Comparison of ENCODE assay signal across 13 cellular contexts in genomic region chr2:204491528-204491927, GRCh38. TPM values are rescaled to one million over a fixed set of nuclear protein-coding genes. Genes with fewer than 3 reads are reported as not detected.
DNase-seq lines count a peak whose midpoint lies in the region; ATAC-seq and TF ChIP-seq lines count a peak whose summit lies in the region.
"Had no signal": no experiment of that assay in that cellular context is flagged by ENCODE, and none has a peak within 500 bp of the region (broad histone marks: within the 10 kb centered on the region; RNA-seq: fewer than 3 reads in every experiment).

No MANE protein-coding gene starts in this region.

- H2AFZ ChIP-seq in Karpas-422 (ENCODE audit: low read length): no peak overlapping the region

- H3K79me2 ChIP-seq in Karpas-422 (ENCODE audit: low read length): no peaks in the 10 kb centered on the region

- no peak overlapping the region for H3K9ac ChIP-seq in Karpas-422 (ENCODE audit: low read length)

- ATAC-seq in HG03354 (IDR thresholded peaks at IDR 0.05; ENCODE audit: poor library complexity, severe bottlenecking, unreplicated experiment) (no peak), left ventricle myocardium superior (no peak)

- CTCF ChIA-PET in HEK293 (lab: Yijun Ruan, JAX): no interaction called here

- no peak overlapping the region for H3K4me2 ChIP-seq in Karpas-422 (ENCODE audit: low read depth, low read length, poor library complexity, severe bottlenecking)

- no peaks in the 10 kb centered on the region for H3K9me3 ChIP-seq in HEK293 (ENCODE audit: control insufficient read depth, insufficient read depth, low read depth, low read length)
- no peaks in the 10 kb centered on the region for H3K9me3 ChIP-seq in Karpas-422 (ENCODE audit: low read length)
- H3K9me3 ChIP-seq: esophagus squamous epithelium had no signal

- H3K27me3 ChIP-seq in Karpas-422 (ENCODE audit: low read length): no peaks in the 10 kb centered on the region
- H3K27me3 ChIP-seq: esophagus squamous epithelium had no signal

- H3K36me3 ChIP-seq in HEK293 (ENCODE audit: control insufficient read depth in 2 of 2, insufficient read depth in 1 of 2, low read length in 2 of 2): no peaks in the 10 kb centered on the region
- no peaks in the 10 kb centered on the region for H3K36me3 ChIP-seq in Karpas-422 (ENCODE audit: insufficient read depth, low read length)
- H3K36me3 ChIP-seq: esophagus squamous epithelium, WERI-Rb-1 had no signal

- POLR2A ChIA-PET in HEK293 (lab: Yijun Ruan, JAX): interaction anchor here (1.2 kb wide), 1 partner anchor 53 kb away, joined by 4 read pairs; no protein-coding TSS in a partner anchor

- in situ Hi-C loops in astrocyte of the spinal cord (cut with HindIII; ENCODE audit: low sequenced_read_pairs): no loop called here

- H3K9me2 ChIP-seq in Karpas-422 (replicated peaks; ENCODE audit: insufficient read depth, low read length): no peaks in the 10 kb centered on the region

- no peak for TF ChIP-seq CTCF in HEK293 (tag by site-specific recombination; IDR thresholded peaks at IDR 0.05)
- no peak for TF ChIP-seq CTCF in astrocyte of the spinal cord (IDR thresholded peaks at IDR 0.05; ENCODE audit: low read depth, low read length)

- DNase-seq in NCI-H2171 (lab: John Stamatoyannopoulos, UW) (peak; percentile 15), astrocyte of the spinal cord (ENCODE audit: low read depth, low spot score) (peak; percentile 62), kidney tubule cell (ENCODE audit: low spot score) (peak; percentile 98), left ventricle myocardium superior (no peak), Karpas-422 (no peak)
- no peak for DNase-seq in activated CD8-positive, alpha-beta memory T cell treated with anti-CD3 and anti-CD28 coated beads for 24 hours
- DNase-seq: activated T-cell treated with anti-CD3 and anti-CD28 coated beads, Interleukin-2, amount 50 U/mL, for 24 hours; aorta; esophagus squamous epithelium; WERI-Rb-1 had no signal

- H3K4me3 ChIP-seq in HEK293 (ENCODE audit: low read depth, low read length): no peak overlapping the region
- H3K4me3 ChIP-seq in astrocyte of the spinal cord (ENCODE audit: low read depth, low read length): no peak overlapping the region
- no peak overlapping the region for H3K4me3 ChIP-seq in Karpas-422 (ENCODE audit: low read length)
- H3K4me3 ChIP-seq: esophagus squamous epithelium had no signal

- H3K4me1 ChIP-seq in HEK293 (ENCODE audit: control insufficient read depth, insufficient read depth, low read length) (no peaks in the 10 kb centered on the region), Karpas-422 (ENCODE audit: low read length) (no peaks in the 10 kb centered on the region)

- H4K20me1 ChIP-seq in Karpas-422 (ENCODE audit: insufficient read depth, low read depth, low read length): no peaks in the 10 kb centered on the region

- no peak overlapping the region for H3K27ac ChIP-seq in HEK293 (ENCODE audit: extremely low read depth, low read depth, low read length)
- no peak overlapping the region for H3K27ac ChIP-seq in Karpas-422 (ENCODE audit: low read length)
- H3K27ac ChIP-seq: esophagus squamous epithelium, RWPE1, WERI-Rb-1 had no signal

- intact Hi-C loops in left ventricle myocardium superior (cut with micrococcal nuclease): no loop called here

TF ChIP-seq in HEK293, 187 proteins besides CTCF, POLR2A, EP300 and RAD21 (continues in another document):
- TF ChIP-seq ZBTB11 (tag by site-specific recombination; conservative IDR thresholded peaks at IDR 0.05; ENCODE audit: low read depth): no peak
- TF ChIP-seq ZNF48 (tag by site-specific recombination; IDR thresholded peaks at IDR 0.05): no peak
- no peak for TF ChIP-seq HIC1 (tag by site-specific recombination; IDR thresholded peaks at IDR 0.05)
- no peak for TF ChIP-seq ZNF518A (tag by site-specific recombination; conservative IDR thresholded peaks at IDR 0.05; ENCODE audit: low read depth)
- no peak for TF ChIP-seq GLI2 (tag by site-specific recombination; IDR thresholded peaks at IDR 0.05; ENCODE audit: borderline replicate concordance, low read depth)
- peak; percentile 66 for TF ChIP-seq GLIS1 (tag by site-specific recombination; IDR thresholded peaks at IDR 0.05)
- TF ChIP-seq ZNF558 (tag by site-specific recombination; IDR thresholded peaks at IDR 0.05): no peak
- no peak for TF ChIP-seq ZBTB21 (tag by site-specific recombination; IDR thresholded peaks at IDR 0.05)
- no peak for TF ChIP-seq SP3 (tag by site-specific recombination; IDR thresholded peaks at IDR 0.05)
- no peak for TF ChIP-seq ZNF416 (tag by site-specific recombination; IDR thresholded peaks at IDR 0.05)
- TF ChIP-seq ZNF350 (tag by site-specific recombination; IDR thresholded peaks at IDR 0.05): no peak
- TF ChIP-seq ZNF660 (tag by site-specific recombination; IDR thresholded peaks at IDR 0.05): 0 out of 2 replicates have a peak, but pooled peaks have one; percentile 28

RNA-seq across cellular contexts. Expression of gene PARD3B, which starts 53.7 kb away (rescaled TPM):
- total RNA-seq in left ventricle myocardium superior: 6.5 TPM
- total RNA-seq in Karpas-422 (2014; rRNA removed; shearing (Covaris generic); ENCODE audit: low replicate concordance): not detected in 2 replicates

Comparison
In these comparisons a context has a peak if more than half of its experiments do, and no peak if none do; other contexts are left out.
1. DNase-seq: peak in NCI-H2171 (single experiment), astrocyte of the spinal cord (single experiment) and kidney tubule cell (single experiment); none in left ventricle myocardium superior (single experiment), activated CD8-positive, alpha-beta memory T cell treated with anti-CD3 and anti-CD28 coated beads for 24 hours (single experiment) and Karpas-422 (single experiment).